In the genomic region with DNA sequence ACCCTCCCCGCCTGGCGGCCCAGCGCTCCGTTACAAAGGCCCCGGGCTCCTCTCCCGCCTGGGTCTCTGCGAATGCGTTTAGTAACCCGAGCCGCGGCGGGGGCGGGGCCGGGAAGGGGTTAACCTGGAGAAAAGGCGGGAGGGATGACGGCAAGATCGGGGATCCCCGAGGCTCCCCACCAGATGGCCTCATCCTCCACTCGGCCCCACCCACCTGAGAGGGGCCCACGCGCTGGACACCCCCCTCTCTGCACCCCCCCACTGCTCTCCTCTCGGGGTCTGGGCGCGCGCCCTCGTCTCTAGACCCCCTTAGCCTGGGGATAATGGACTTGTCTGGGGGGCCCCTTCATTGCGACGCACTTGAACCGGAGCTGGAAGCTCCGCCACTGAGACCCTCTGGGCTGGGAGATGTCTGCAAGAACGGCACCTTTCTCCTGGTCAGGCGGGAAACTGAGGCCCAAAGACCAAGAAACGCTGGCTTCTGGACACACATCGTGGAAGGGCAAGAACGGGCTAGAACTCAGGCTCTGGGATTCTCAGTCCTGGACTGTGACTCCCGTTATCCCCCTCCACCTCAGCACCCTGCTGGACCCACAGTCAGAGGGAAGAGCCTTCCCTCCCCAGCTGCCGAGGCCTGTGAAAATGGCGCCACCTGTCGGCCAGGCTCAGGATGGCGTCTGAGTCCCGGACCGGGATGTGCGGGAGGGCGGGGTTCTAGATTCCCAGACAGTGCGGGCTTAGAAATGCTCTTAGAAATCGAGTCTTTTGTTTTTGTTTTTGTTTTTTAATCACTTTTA, we compare ENCODE assay signal across 8 cellular contexts. TPM values are rescaled to one million over a fixed set of nuclear protein-coding genes. Genes with fewer than 3 reads are reported as not detected.
DNase-seq lines count a peak whose midpoint lies in the region; ATAC-seq, FAIRE-seq and TF ChIP-seq lines count a peak whose summit lies in the region.

No MANE protein-coding gene starts in this region.

- H3K9me3 ChIP-seq in SU-DHL-6 (ENCODE audit: insufficient read depth, low read length) = no peaks in the 10 kb centered on the region

- no peaks in the 10 kb centered on the region for H3K9me3 Mint-ChIP-seq in activated naive CD8-positive, alpha-beta T cell (ENCODE audit: low read depth)

- H3K27ac Mint-ChIP-seq in activated naive CD8-positive, alpha-beta T cell = no peak overlapping the region

- peak; percentile 78 for DNase-seq in NCI-H1105 (lab: John Stamatoyannopoulos, UW)
- DNase-seq in Right ventricle myocardium superior = peak; percentile 93
- peak; percentile 77 to 98 (median 90) for DNase-seq in posterior cingulate gyrus
- peak; percentile 90 for DNase-seq in urothelium cell line (ENCODE audit: low spot score)

- H3K27me3 ChIP-seq in SU-DHL-6 (ENCODE audit: low read length) = no peaks in the 10 kb centered on the region

- no peak overlapping the region for H3K9ac ChIP-seq in SU-DHL-6 (ENCODE audit: low read length)

- no peak overlapping the region for H3K27ac ChIP-seq in SU-DHL-6 (ENCODE audit: low read depth, low read length)

- FAIRE-seq in urothelium cell line (lab: Jason Lieb, UNC) = no peak

- H3K27me3 Mint-ChIP-seq in activated naive CD8-positive, alpha-beta T cell = peaks cover 14% of the 10 kb centered on the region

- H3K9me2 ChIP-seq in SU-DHL-6 (replicated peaks; ENCODE audit: insufficient read depth, low read length) = no peaks in the 10 kb centered on the region

- H4K20me1 ChIP-seq in SU-DHL-6 (ENCODE audit: low read depth, low read length) = no peaks in the 10 kb centered on the region

- no peaks in the 10 kb centered on the region for H3K79me2 ChIP-seq in SU-DHL-6 (ENCODE audit: insufficient read depth, low read length)

- H3K4me1 Mint-ChIP-seq in activated naive CD8-positive, alpha-beta T cell (ENCODE audit: low read depth) = peaks cover 47% of the 10 kb centered on the region

- H3K36me3 Mint-ChIP-seq in activated naive CD8-positive, alpha-beta T cell = no peaks in the 10 kb centered on the region

- peaks cover 9% of the 10 kb centered on the region for H3F3A ChIP-seq in SU-DHL-6 (ENCODE audit: insufficient read depth)

- H3K4me3 Mint-ChIP-seq in activated naive CD8-positive, alpha-beta T cell = peak overlapping the region; percentile 20

- no peak overlapping the region for H3K4me2 ChIP-seq in SU-DHL-6 (ENCODE audit: low read depth, low read length, poor library complexity, severe bottlenecking)

- TF ChIP-seq CTCF in GM12872 (IDR thresholded peaks at IDR 0.05; ENCODE audit: insufficient read depth, low read depth, low read length) (peak; percentile 94), SU-DHL-6 (IDR thresholded peaks at IDR 0.05; ENCODE audit: insufficient read depth, low read length, poor library complexity, severe bottlenecking) (peak; percentile 93)

- peak; percentile 68 for ATAC-seq in Right ventricle myocardium superior (ENCODE audit: poor library complexity)
- ATAC-seq in GM18870 (IDR thresholded peaks at IDR 0.05; ENCODE audit: unreplicated experiment) = no peak

- no peak overlapping the region for H3K4me3 ChIP-seq in SU-DHL-6 (ENCODE audit: insufficient read depth, low read length, poor library complexity, severe bottlenecking)

- no peak overlapping the region for H2AFZ ChIP-seq in SU-DHL-6 (ENCODE audit: low read depth, low read length, severe bottlenecking)

- intact Hi-C loops in Right ventricle myocardium superior (cut with DNase I) (loop anchor here (5.0 kb wide), 2 partner anchors 56 to 71 kb away; no protein-coding TSS in a partner anchor), posterior cingulate gyrus (cut with DNase I) (loop anchor here (2.0 to 5.0 kb wide), 3 partner anchors 70 to 291 kb away; a partner anchor contains a TSS)

- H3K36me3 ChIP-seq in SU-DHL-6 (ENCODE audit: low read length) = no peaks in the 10 kb centered on the region

RNA-seq across cellular contexts. Expression of a gene that starts 2.9 kb away (rescaled TPM):
- 296 TPM for total RNA-seq in Right ventricle myocardium superior

RNA-seq across cellular contexts. Expression of a gene that starts 21.6 kb away (rescaled TPM):
- 15.7 TPM for total RNA-seq in Right ventricle myocardium superior
